26 cellular contexts compared by ENCODE assay signal in genomic region chr4:107098403-107098802, GRCh38.
"Had no signal": no experiment of that assay in that cellular context is flagged by ENCODE, and none has a peak within 500 bp of the region (broad histone marks: within the 10 kb centered on the region; RNA-seq: fewer than 3 reads in every experiment).

No MANE protein-coding gene starts in this region.

- H3K27me3 Mint-ChIP-seq: activated CD4-positive, alpha-beta T cell treated with anti-CD3 and anti-CD28 coated beads, Interleukin-2, amount 10 ng/mL, durations not matched to agents 7 days and 5 days; activated CD8-positive, alpha-beta memory T cell treated with anti-CD3 and anti-CD28 coated beads, Interleukin-2, amount 10 ng/mL, durations not matched to agents 7 days and 5 days; activated CD8-positive, alpha-beta T cell treated with anti-CD3 and anti-CD28 coated beads for 36 hours; stimulated activated memory B cell treated with anti-CD40 and anti-IgM and Interleukin-4, amounts not matched to agents 10 μg/mL and 1 μg/mL and 100 μg/mL, for 72 hours had no signal

- ATAC-seq: activated CD8-positive, alpha-beta memory T cell treated with anti-CD3 and anti-CD28 coated beads, Interleukin-2, amount 10 ng/mL, durations not matched to agents 7 days and 5 days; activated CD8-positive, alpha-beta T cell treated with anti-CD3 and anti-CD28 coated beads for 36 hours; esophagus mucosa; sciatic nerve; stimulated activated memory B cell treated with anti-CD40 and anti-IgM and Interleukin-4, amounts not matched to agents 10 μg/mL and 1 μg/mL and 100 μg/mL, for 72 hours had no signal

- H3K4me3 Mint-ChIP-seq: activated CD4-positive, alpha-beta T cell treated with anti-CD3 and anti-CD28 coated beads, Interleukin-2, amount 10 ng/mL, durations not matched to agents 7 days and 5 days; activated CD8-positive, alpha-beta memory T cell treated with anti-CD3 and anti-CD28 coated beads, Interleukin-2, amount 10 ng/mL, durations not matched to agents 7 days and 5 days; activated CD8-positive, alpha-beta T cell treated with anti-CD3 and anti-CD28 coated beads for 36 hours; activated naive CD4-positive, alpha-beta T cell treated with anti-CD3 and anti-CD28 coated beads, Interleukin-2, amount 50 U/mL, for 24 hours; activated T-helper 1 cell treated with anti-CD3 and anti-CD28 coated beads, Interleukin-12 subunit alpha, Interleukin-12 subunit beta, Interleukin-2, Interleukin-4 antibody, amounts not matched to agents 30 ng/mL and 10 ng/mL and 1 ng/mL, durations not matched to agents 14 hours and 24 hours and 36 hours; brain; nephron; stimulated activated memory B cell treated with anti-CD40 and anti-IgM and Interleukin-4, amounts not matched to agents 10 μg/mL and 1 μg/mL and 100 μg/mL, for 72 hours had no signal

- H3K27ac ChIP-seq: left ventricle myocardium inferior, parathyroid adenoma, stomach, uterus had no signal

- H3K27ac Mint-ChIP-seq: activated CD4-positive, alpha-beta T cell treated with anti-CD3 and anti-CD28 coated beads, Interleukin-2, amount 10 ng/mL, durations not matched to agents 7 days and 5 days; activated CD8-positive, alpha-beta memory T cell treated with anti-CD3 and anti-CD28 coated beads, Interleukin-2, amount 10 ng/mL, durations not matched to agents 7 days and 5 days; activated CD8-positive, alpha-beta T cell treated with anti-CD3 and anti-CD28 coated beads for 36 hours; activated naive CD4-positive, alpha-beta T cell treated with anti-CD3 and anti-CD28 coated beads, Interleukin-2, amount 50 U/mL, for 24 hours; activated T-helper 1 cell treated with anti-CD3 and anti-CD28 coated beads, Interleukin-12 subunit alpha, Interleukin-12 subunit beta, Interleukin-2, Interleukin-4 antibody, amounts not matched to agents 30 ng/mL and 10 ng/mL and 1 ng/mL, durations not matched to agents 14 hours and 24 hours and 36 hours; brain; nephron; stimulated activated memory B cell treated with anti-CD40 and anti-IgM and Interleukin-4, amounts not matched to agents 10 μg/mL and 1 μg/mL and 100 μg/mL, for 72 hours had no signal

- H3K36me3 Mint-ChIP-seq: activated CD8-positive, alpha-beta memory T cell treated with anti-CD3 and anti-CD28 coated beads, Interleukin-2, amount 10 ng/mL, durations not matched to agents 7 days and 5 days; activated naive CD4-positive, alpha-beta T cell treated with anti-CD3 and anti-CD28 coated beads, Interleukin-2, amount 50 U/mL, for 24 hours; brain; stimulated activated memory B cell treated with anti-CD40 and anti-IgM and Interleukin-4, amounts not matched to agents 10 μg/mL and 1 μg/mL and 100 μg/mL, for 72 hours had no signal

- H3K4me1 Mint-ChIP-seq: activated CD4-positive, alpha-beta T cell treated with anti-CD3 and anti-CD28 coated beads, Interleukin-2, amount 10 ng/mL, durations not matched to agents 7 days and 5 days; activated CD8-positive, alpha-beta memory T cell treated with anti-CD3 and anti-CD28 coated beads, Interleukin-2, amount 10 ng/mL, durations not matched to agents 7 days and 5 days; activated naive CD4-positive, alpha-beta T cell treated with anti-CD3 and anti-CD28 coated beads, Interleukin-2, amount 50 U/mL, for 24 hours; brain; nephron; stimulated activated memory B cell treated with anti-CD40 and anti-IgM and Interleukin-4, amounts not matched to agents 10 μg/mL and 1 μg/mL and 100 μg/mL, for 72 hours had no signal

- H3K4me1 ChIP-seq: left ventricle myocardium inferior, parathyroid adenoma, stomach, uterus had no signal

- H3K9me3 ChIP-seq: left ventricle myocardium inferior, uterus had no signal

- H3K27me3 ChIP-seq: stomach, uterus had no signal

- DNase-seq: activated CD4-positive, alpha-beta T cell treated with anti-CD3 and anti-CD28 coated beads, Interleukin-2, amount 10 ng/mL, durations not matched to agents 7 days and 5 days; activated CD4-positive, CD25-positive, alpha-beta regulatory T cell treated with anti-CD3 and anti-CD28 coated beads, Interleukin-2, amount 50 U/mL, for 72 hours; activated CD8-positive, alpha-beta memory T cell treated with anti-CD3 and anti-CD28 coated beads, Interleukin-2, amount 10 ng/mL, durations not matched to agents 7 days and 5 days; activated CD8-positive, alpha-beta T cell treated with anti-CD3 and anti-CD28 coated beads for 36 hours; activated gamma-delta T cell; anterior cingulate cortex; caudate nucleus; dermis blood vessel endothelial cell; effector CD8-positive, alpha-beta T cell; hippocampal formation; left ventricle myocardium inferior; midbrain; nucleus accumbens; small intestine; stimulated activated CD4-positive, alpha-beta T cell treated with anti-CD3 and anti-CD28 coated beads, Interleukin-15, amount 100 ng/mL, for 24 hours; stomach; trophoblast cell; uterus had no signal

- H3K9ac ChIP-seq: parathyroid adenoma had no signal

- H3K4me3 ChIP-seq: left ventricle myocardium inferior, stomach, uterus had no signal

- H3K9me3 Mint-ChIP-seq: activated CD4-positive, alpha-beta T cell treated with anti-CD3 and anti-CD28 coated beads, Interleukin-2, amount 10 ng/mL, durations not matched to agents 7 days and 5 days; activated CD8-positive, alpha-beta T cell treated with anti-CD3 and anti-CD28 coated beads for 36 hours; activated naive CD4-positive, alpha-beta T cell treated with anti-CD3 and anti-CD28 coated beads, Interleukin-2, amount 50 U/mL, for 24 hours; activated T-helper 1 cell treated with anti-CD3 and anti-CD28 coated beads, Interleukin-12 subunit alpha, Interleukin-12 subunit beta, Interleukin-2, Interleukin-4 antibody, amounts not matched to agents 30 ng/mL and 10 ng/mL and 1 ng/mL, durations not matched to agents 14 hours and 24 hours and 36 hours; stimulated activated memory B cell treated with anti-CD40 and anti-IgM and Interleukin-4, amounts not matched to agents 10 μg/mL and 1 μg/mL and 100 μg/mL, for 72 hours had no signal

- H3K36me3 ChIP-seq: left ventricle myocardium inferior, stomach, uterus had no signal
